In genomic region chr11:7826316-7826715, GRCh38 we compare ENCODE assay signal across 34 cellular contexts. TPM values are rescaled to one million over a fixed set of nuclear protein-coding genes. Genes with fewer than 3 reads are reported as not detected.
"Had no signal": no experiment of that assay in that cellular context is flagged by ENCODE, and none has a peak within 500 bp of the region (broad histone marks: within the 10 kb centered on the region; RNA-seq: fewer than 3 reads in every experiment).

No MANE protein-coding gene starts in this region.

- H3K79me2 ChIP-seq: hepatocyte had no signal

- H3K9me3 Mint-ChIP-seq: dendritic cell treated with granulocyte-macrophage colony-stimulating factor and Interleukin-4, amounts not matched to agents 40 ng/mL and 50 ng/mL, for 4 days; mesothelial cell of epicardium; nephron; neural progenitor cell; stimulated activated effector memory CD8-positive, alpha-beta T cell treated with anti-CD3 and anti-CD28 coated beads, Interleukin-12 subunit alpha, Interleukin-12 subunit beta, amount 100 ng/mL, for 72 hours had no signal

- H3K27ac Mint-ChIP-seq: dendritic cell treated with granulocyte-macrophage colony-stimulating factor and Interleukin-4, amounts not matched to agents 40 ng/mL and 50 ng/mL, for 4 days; endodermal cell; mesothelial cell of epicardium; naive thymus-derived CD4-positive, alpha-beta T cell; nephron; neural progenitor cell; stimulated activated effector memory CD8-positive, alpha-beta T cell treated with anti-CD3 and anti-CD28 coated beads, Interleukin-12 subunit alpha, Interleukin-12 subunit beta, amount 100 ng/mL, for 72 hours had no signal

- H2AFZ ChIP-seq: hepatocyte, neural progenitor cell had no signal

- DNase-seq: effector CD8-positive, alpha-beta T cell; endodermal cell; foreskin keratinocyte; heart left ventricle; kidney; mesenchymal stem cell; mucosa of descending colon; naive thymus-derived CD4-positive, alpha-beta T cell; stimulated activated CD4-positive, alpha-beta T cell treated with anti-CD3 and anti-CD28 coated beads, Interleukin-2, amount 100 ng/mL, for 24 hours; stimulated activated CD4-positive, alpha-beta T cell treated with anti-CD3 and anti-CD28 coated beads, Interleukin-4, amount 100 ng/mL, for 24 hours; stimulated activated naive CD4-positive, alpha-beta T cell treated with Interleukin-2 at 50 U/mL for 16 hours; stomach; thyroid gland had no signal

- H3K4me2 ChIP-seq: hepatocyte, neural progenitor cell had no signal

- H3K27ac ChIP-seq: esophagus muscularis mucosa, foreskin keratinocyte, gastroesophageal sphincter, heart left ventricle, hepatocyte, neural progenitor cell, prostate gland, right atrium auricular region, stomach, thyroid gland, vagina had no signal

- H3K9ac ChIP-seq: neural progenitor cell had no signal

- H3K4me3 Mint-ChIP-seq: dendritic cell treated with granulocyte-macrophage colony-stimulating factor and Interleukin-4, amounts not matched to agents 40 ng/mL and 50 ng/mL, for 4 days; endodermal cell; mesothelial cell of epicardium; naive thymus-derived CD4-positive, alpha-beta T cell; nephron; neural progenitor cell; stimulated activated effector memory CD8-positive, alpha-beta T cell treated with anti-CD3 and anti-CD28 coated beads, Interleukin-12 subunit alpha, Interleukin-12 subunit beta, amount 100 ng/mL, for 72 hours had no signal

- ATAC-seq: foreskin keratinocyte; gastroesophageal sphincter; heart left ventricle; left lobe of liver; mucosa of descending colon; naive thymus-derived CD4-positive, alpha-beta T cell; sciatic nerve; stimulated activated effector memory CD8-positive, alpha-beta T cell treated with anti-CD3 and anti-CD28 coated beads, Interleukin-12 subunit alpha, Interleukin-12 subunit beta, amount 100 ng/mL, for 72 hours had no signal

- FAIRE-seq: kidney had no signal

- H3K36me3 ChIP-seq: esophagus muscularis mucosa, gastroesophageal sphincter, heart left ventricle, neural progenitor cell, prostate gland, right atrium auricular region, stomach, thyroid gland, vagina had no signal

- H3K27me3 Mint-ChIP-seq: dendritic cell treated with granulocyte-macrophage colony-stimulating factor and Interleukin-4, amounts not matched to agents 40 ng/mL and 50 ng/mL, for 4 days had no signal

- H3K4me3 ChIP-seq: esophagus muscularis mucosa, gastroesophageal sphincter, heart left ventricle, hepatocyte, lung, mucosa of descending colon, neural progenitor cell, prostate gland, right atrium auricular region, stomach, thyroid gland, vagina had no signal

- H3K4me1 Mint-ChIP-seq: mesothelial cell of epicardium; naive thymus-derived CD4-positive, alpha-beta T cell; nephron; neural progenitor cell; stimulated activated effector memory CD8-positive, alpha-beta T cell treated with anti-CD3 and anti-CD28 coated beads, Interleukin-12 subunit alpha, Interleukin-12 subunit beta, amount 100 ng/mL, for 72 hours had no signal

- H3K36me3 Mint-ChIP-seq: mesothelial cell of epicardium; naive thymus-derived CD4-positive, alpha-beta T cell; neural progenitor cell; stimulated activated effector memory CD8-positive, alpha-beta T cell treated with anti-CD3 and anti-CD28 coated beads, Interleukin-12 subunit alpha, Interleukin-12 subunit beta, amount 100 ng/mL, for 72 hours had no signal

- H3K9me3 ChIP-seq: esophagus muscularis mucosa, gastroesophageal sphincter, heart left ventricle, mucosa of descending colon, prostate gland, right atrium auricular region, stomach, thyroid gland, vagina had no signal

- H3K27me3 ChIP-seq: esophagus muscularis mucosa, foreskin keratinocyte, gastroesophageal sphincter, heart left ventricle, hepatocyte, neural progenitor cell, right atrium auricular region, stomach, thyroid gland, vagina had no signal

- H3K4me1 ChIP-seq: esophagus muscularis mucosa, foreskin keratinocyte, gastroesophageal sphincter, heart left ventricle, neural progenitor cell, prostate gland, right atrium auricular region, stomach, thyroid gland, vagina had no signal

RNA-seq across cellular contexts. Expression of gene OR5P3, which starts 4.3 kb away (rescaled TPM):
- total RNA-seq: epithelial cell of proximal tubule; esophagus muscularis mucosa; fibroblast of lung; gastroesophageal sphincter; heart left ventricle; kidney; left lobe of liver; liver; mucosa of descending colon; naive thymus-derived CD4-positive, alpha-beta T cell; osteocyte; right atrium auricular region; sciatic nerve; skeletal muscle tissue; subcutaneous adipose tissue; temporal lobe; thyroid gland had no signal
- polyA plus RNA-seq: fibroblast of lung; foreskin keratinocyte; heart left ventricle; hepatocyte; liver; lung; naive thymus-derived CD4-positive, alpha-beta T cell; stomach had no signal

RNA-seq across cellular contexts. Expression of gene OR5P2, which starts 29.6 kb away (rescaled TPM):
- total RNA-seq: epithelial cell of proximal tubule; esophagus muscularis mucosa; gastroesophageal sphincter; heart left ventricle; hepatocyte; left lobe of liver; liver; mucosa of descending colon; naive thymus-derived CD4-positive, alpha-beta T cell; osteocyte; right atrium auricular region; sciatic nerve; skeletal muscle tissue; subcutaneous adipose tissue; temporal lobe; thyroid gland; vagina had no signal
- polyA plus RNA-seq: fibroblast of lung; foreskin keratinocyte; heart left ventricle; liver; lung; naive thymus-derived CD4-positive, alpha-beta T cell; stomach had no signal
